12 cellular contexts compared by ENCODE assay signal in the genomic region with DNA sequence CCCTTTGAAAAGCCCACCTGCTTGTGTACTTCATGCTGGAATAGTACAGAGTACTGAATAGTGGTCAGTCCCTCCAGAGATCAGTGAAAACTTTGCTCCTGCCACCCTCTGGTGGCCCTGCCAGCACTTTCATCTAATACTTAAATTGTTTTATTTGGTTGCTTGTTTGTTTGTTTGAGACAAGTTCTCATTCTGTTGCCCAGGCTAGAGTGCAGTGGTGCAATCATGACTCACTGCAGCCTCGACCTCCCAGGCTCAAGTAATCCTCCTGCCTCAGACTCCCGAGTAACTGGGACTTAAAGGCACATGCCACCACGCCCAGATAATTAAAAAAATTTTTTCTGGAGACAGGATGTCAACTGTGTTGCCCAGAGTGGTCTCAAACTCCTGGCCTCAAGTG. TPM values are rescaled to one million over a fixed set of nuclear protein-coding genes. Genes with fewer than 3 reads are reported as not detected.
DNase-seq lines count a peak whose midpoint lies in the region; ATAC-seq and TF ChIP-seq lines count a peak whose summit lies in the region.
"Had no signal": no experiment of that assay in that cellular context is flagged by ENCODE, and none has a peak within 500 bp of the region (broad histone marks: within the 10 kb centered on the region; RNA-seq: fewer than 3 reads in every experiment).

No MANE protein-coding gene starts in this region.

- H3K4me1 ChIP-seq in mesendoderm (ENCODE audit: control insufficient read depth, low read depth, low read length) (no peaks in the 10 kb centered on the region), colonic mucosa (no peaks in the 10 kb centered on the region)

- H2AK5ac ChIP-seq in mesendoderm (ENCODE audit: low read length) = no peak overlapping the region

- no peak overlapping the region for H3K23ac ChIP-seq in mesendoderm (ENCODE audit: low read length)

- no peak overlapping the region for H3K18ac ChIP-seq in mesendoderm (ENCODE audit: low read length)

- DNase-seq in GM10266 (ENCODE audit: extremely low spot score) = no peak
- DNase-seq in NCI-H226 = peak; percentile 19
- no peak for DNase-seq in chondrocyte (ENCODE audit: low spot score)
- peak; percentile 35 for DNase-seq in mesendoderm
- no peak for DNase-seq in T-helper 2 cell
- no peak for DNase-seq in colonic mucosa
- DNase-seq in retina = no peak
- DNase-seq: activated naive CD4-positive, alpha-beta T cell; naive thymus-derived CD4-positive, alpha-beta T cell had no signal

- H4K8ac ChIP-seq in mesendoderm (ENCODE audit: low read depth, low read length) = no peak overlapping the region

- intact Hi-C loops in colonic mucosa (cut with DNase I) = no loop called here

- peaks cover 32% of the 10 kb centered on the region for H3K79me1 ChIP-seq in mesendoderm (ENCODE audit: low read length)

- no peak overlapping the region for H3K4me2 ChIP-seq in mesendoderm (ENCODE audit: low read length)

- H3K27ac Mint-ChIP-seq in chondrocyte (ENCODE audit: unreplicated experiment) = no peak overlapping the region
- H3K27ac Mint-ChIP-seq: naive thymus-derived CD4-positive, alpha-beta T cell had no signal

- H3K27me3 ChIP-seq in mesendoderm (ENCODE audit: insufficient read depth, low read length, poor library complexity) = no peaks in the 10 kb centered on the region
- no peaks in the 10 kb centered on the region for H3K27me3 ChIP-seq in colonic mucosa
- H3K27me3 ChIP-seq: gastroesophageal sphincter had no signal

- no peaks in the 10 kb centered on the region for H3K27me3 Mint-ChIP-seq in chondrocyte (ENCODE audit: low read depth)
- H3K27me3 Mint-ChIP-seq: naive thymus-derived CD4-positive, alpha-beta T cell had no signal

- no peak for ATAC-seq in GM19023 (IDR thresholded peaks at IDR 0.05; ENCODE audit: unreplicated experiment)
- ATAC-seq: gastroesophageal sphincter; naive thymus-derived CD4-positive, alpha-beta T cell had no signal

- no peaks in the 10 kb centered on the region for H3K36me3 ChIP-seq in mesendoderm (ENCODE audit: control insufficient read depth, insufficient read depth, low read length)
- H3K36me3 ChIP-seq in colonic mucosa = no peaks in the 10 kb centered on the region
- H3K36me3 ChIP-seq: thoracic aorta had no signal

- H2BK15ac ChIP-seq in mesendoderm (replicated peaks; ENCODE audit: low read depth) = no peak overlapping the region

- H4K5ac ChIP-seq in mesendoderm (ENCODE audit: low read length) = no peak overlapping the region

- H3K9me3 ChIP-seq in colonic mucosa = no peaks in the 10 kb centered on the region
- H3K9me3 ChIP-seq: gastroesophageal sphincter, thoracic aorta had no signal

- TF ChIP-seq CTCF in GM10266 (IDR thresholded peaks at IDR 0.05; ENCODE audit: control insufficient read depth, insufficient read depth, low read depth, missing control alignments) = peak; percentile 4
- TF ChIP-seq CTCF in chondrocyte (IDR thresholded peaks at IDR 0.05) = peak; percentile 55
- no peak for TF ChIP-seq CTCF in colonic mucosa (IDR thresholded peaks at IDR 0.05)

- WGBS in mesendoderm (ENCODE audit: extremely low coverage, insufficient coverage, low lambda C conversion rate) = no CpG with 5 or more reads among the region's 3 CpGs

- H3K27ac ChIP-seq in mesendoderm (ENCODE audit: low read depth, low read length) = no peak overlapping the region
- no peak overlapping the region for H3K27ac ChIP-seq in colonic mucosa
- H3K27ac ChIP-seq: thoracic aorta had no signal

- H3K56ac ChIP-seq in mesendoderm (ENCODE audit: low read length) = no peak overlapping the region

- H2BK5ac ChIP-seq in mesendoderm (ENCODE audit: low read length) = no peak overlapping the region

- H3K4ac ChIP-seq in mesendoderm (ENCODE audit: low read depth, low read length) = no peak overlapping the region

- H3K4me1 Mint-ChIP-seq in chondrocyte (ENCODE audit: low read depth) = peaks cover 7% of the 10 kb centered on the region

- H3K4me3 Mint-ChIP-seq in chondrocyte (ENCODE audit: unreplicated experiment) = no peak overlapping the region
- H3K4me3 Mint-ChIP-seq: naive thymus-derived CD4-positive, alpha-beta T cell had no signal

- H2BK120ac ChIP-seq in mesendoderm (ENCODE audit: low read depth, low read length) = no peak overlapping the region

- H3K36me3 Mint-ChIP-seq in chondrocyte (ENCODE audit: low read depth) = peaks cover 2% of the 10 kb centered on the region

- H3K4me3 ChIP-seq in mesendoderm (ENCODE audit: low read length) (no peak overlapping the region), colonic mucosa (no peak overlapping the region)
- H3K4me3 ChIP-seq: gastroesophageal sphincter, thoracic aorta had no signal

- no peak overlapping the region for H3K9ac ChIP-seq in mesendoderm (ENCODE audit: low read length)
- no peak overlapping the region for H3K9ac ChIP-seq in colonic mucosa (ENCODE audit: low read depth in 2 of 2, low read length in 2 of 2)

- H3K9me3 Mint-ChIP-seq in chondrocyte (ENCODE audit: low read depth) = no peaks in the 10 kb centered on the region
- H3K9me3 Mint-ChIP-seq: naive thymus-derived CD4-positive, alpha-beta T cell had no signal

- peaks cover 81% of the 10 kb centered on the region for H3K79me2 ChIP-seq in mesendoderm (ENCODE audit: control insufficient read depth, insufficient read depth, low read length)

RNA-seq across cellular contexts. Expression of gene FAM83D, which starts 9.1 kb away (rescaled TPM):
- total RNA-seq in chondrocyte (1.5 to 4.8 TPM (median 4.5 TPM) in 3 replicates), colonic mucosa (10 to 100 TPM; 25.5 to 32.6 TPM)
- 55.2 TPM for polyA plus RNA-seq in mesendoderm (2013, experiment 1 of 2)
- polyA plus RNA-seq in mesendoderm (2013, experiment 2 of 2) = 54.8 TPM

RNA-seq across cellular contexts. Expression of gene DHX35, which starts 26.9 kb away (rescaled TPM):
- total RNA-seq in chondrocyte = 7.0 to 8.4 TPM (median 7.8 TPM) in 3 replicates
- polyA plus RNA-seq in mesendoderm (2013, experiment 1 of 2) = 11.1 TPM
- polyA plus RNA-seq in mesendoderm (2013, experiment 2 of 2) = 10.7 TPM
- total RNA-seq in colonic mucosa = 10 to 100 TPM; 16.3 to 16.9 TPM

Comparison
In these comparisons a context has a peak if more than half of its experiments do, and no peak if none do; other contexts are left out.
1. DNase-seq: peak in NCI-H226 (single experiment) and mesendoderm (single experiment); none in GM10266 (single experiment), chondrocyte (single experiment), T-helper 2 cell (0 of 5), colonic mucosa (single experiment) and retina (single experiment).